ENCODE assay signal across 15 cellular contexts in genomic region chr3:108202080-108202479, GRCh38. TPM values are rescaled to one million over a fixed set of nuclear protein-coding genes. Genes with fewer than 3 reads are reported as not detected.
DNase-seq lines count a peak whose midpoint lies in the region; ATAC-seq and TF ChIP-seq lines count a peak whose summit lies in the region.
"Had no signal": no experiment of that assay in that cellular context is flagged by ENCODE, and none has a peak within 500 bp of the region (broad histone marks: within the 10 kb centered on the region; RNA-seq: fewer than 3 reads in every experiment).

No MANE protein-coding gene starts in this region.

- no peaks in the 10 kb centered on the region for H3K27me3 Mint-ChIP-seq in mesothelial cell of epicardium (ENCODE audit: low read depth)

- H3K4me3 ChIP-seq in fibroblast of the aortic adventitia (ENCODE audit: low read depth, low read length), result no peak overlapping the region
- H3K4me3 ChIP-seq: BLaER1, K562, tibial artery had no signal

- peaks cover 12% of the 10 kb centered on the region for H3K36me3 Mint-ChIP-seq in mesothelial cell of epicardium

- no peak overlapping the region for H3K4me3 Mint-ChIP-seq in mesothelial cell of epicardium

- in situ Hi-C loops in KBM-7 (cut with MboI; ENCODE audit: low pct_unique_long_range_greater_than_20kb, low sequenced_read_pairs), result no loop called here

- no peak overlapping the region for H3K27ac Mint-ChIP-seq in mesothelial cell of epicardium

- TF ChIP-seq CTCF in fibroblast of the aortic adventitia (IDR thresholded peaks at IDR 0.05; ENCODE audit: insufficient read depth, low read length), result no peak
- TF ChIP-seq CTCF in mesothelial cell of epicardium (IDR thresholded peaks at IDR 0.05; ENCODE audit: unreplicated experiment), result no peak

- H3K4me1 Mint-ChIP-seq in mesothelial cell of epicardium, result no peaks in the 10 kb centered on the region

- peak; percentile 54 for ATAC-seq in GM19395 (IDR thresholded peaks at IDR 0.05; ENCODE audit: unreplicated experiment)
- ATAC-seq: SK-N-SH treated with all-trans-retinoic acid at 6 μM for 48 hours had no signal

- H3K9me3 Mint-ChIP-seq in mesothelial cell of epicardium, result no peaks in the 10 kb centered on the region

- DNase-seq in EL (peak; percentile 17), LHCN-M2 (ENCODE audit: low read depth) (peak; percentile 57), fibroblast of the aortic adventitia (ENCODE audit: low read depth) (peak; percentile 70), mesothelial cell of epicardium (ENCODE audit: low spot score in 2 of 2, unreplicated experiment in 2 of 2) (no peak), SK-N-DZ (ENCODE audit: low spot score) (no peak), KBM-7 (no peak)
- DNase-seq in stimulated activated CD4-positive, alpha-beta T cell treated with anti-CD3 and anti-CD28 coated beads, Interleukin-15, amount 100 ng/mL, for 24 hours, result no peak
- DNase-seq: activated CD8-positive, alpha-beta memory T cell treated with anti-CD3 and anti-CD28 coated beads, Interleukin-2, amount 50 U/mL, for 4 hours; DND-41; posterior cingulate gyrus; tibial artery had no signal

RNA-seq across cellular contexts. Expression of gene IFT57, which starts 20.1 kb away (rescaled TPM):
- 37.7 and 39.0 TPM in 2 replicates for total RNA-seq in LHCN-M2 (2014; rRNA removed)
- 22.6 TPM for polyA plus RNA-seq in LHCN-M2 (2012)
- total RNA-seq in fibroblast of the aortic adventitia (ENCODE audit: low replicate concordance), result 47.6 and 199 TPM in 2 replicates
- 43.1 to 52.5 TPM (median 44.3 TPM) in 3 replicates for total RNA-seq in mesothelial cell of epicardium
- polyA plus RNA-seq in SK-N-DZ (2014; cell fraction: cytosol; rRNA removed), result 23.1 and 30.2 TPM in 2 replicates
- polyA plus RNA-seq in SK-N-DZ (2014; cell fraction: nucleus; rRNA removed), result 22.7 and 51.6 TPM in 2 replicates

Comparison
In these comparisons a context has a peak if more than half of its experiments do, and no peak if none do; other contexts are left out.
1. DNase-seq: peak in EL (single experiment), LHCN-M2 (single experiment) and fibroblast of the aortic adventitia (single experiment); none in stimulated activated CD4-positive, alpha-beta T cell treated with anti-CD3 and anti-CD28 coated beads, Interleukin-15, amount 100 ng/mL, for 24 hours (single experiment), mesothelial cell of epicardium (0 of 2), SK-N-DZ (single experiment) and KBM-7 (single experiment).